In the genomic region with DNA sequence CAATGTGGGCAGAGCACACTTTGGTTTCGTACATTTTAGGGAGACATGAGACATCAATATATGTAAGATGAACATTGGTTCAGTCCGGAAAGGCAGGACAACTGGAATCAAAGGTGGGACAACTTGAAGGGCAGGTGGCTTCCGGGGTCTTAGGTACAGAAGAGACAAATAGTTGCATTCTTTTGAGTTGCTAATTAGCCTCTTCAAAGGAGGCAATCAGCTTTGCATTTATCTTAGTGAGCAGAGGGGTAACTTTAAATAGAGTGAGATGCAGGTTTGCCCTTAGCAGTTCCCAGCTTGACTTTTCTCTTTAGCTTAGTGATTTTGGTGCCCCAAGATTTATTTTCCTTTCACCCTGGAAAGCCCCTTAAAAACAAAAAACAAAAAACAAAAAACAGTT, we compare ENCODE assay signal across 27 cellular contexts. TPM values are rescaled to one million over a fixed set of nuclear protein-coding genes. Genes with fewer than 3 reads are reported as not detected.
DNase-seq lines count a peak whose midpoint lies in the region; ATAC-seq and TF ChIP-seq lines count a peak whose summit lies in the region.
"Had no signal": no experiment of that assay in that cellular context is flagged by ENCODE, and none has a peak within 500 bp of the region (broad histone marks: within the 10 kb centered on the region; RNA-seq: fewer than 3 reads in every experiment).

No MANE protein-coding gene starts in this region.

- peak overlapping the region; percentile 48 for H3K27ac Mint-ChIP-seq in activated T-cell treated with anti-CD3 and anti-CD28 coated beads, Interleukin-2, amount 50 U/mL, for 24 hours
- H3K27ac Mint-ChIP-seq in Caco-2 (ENCODE audit: unreplicated experiment) = peak overlapping the region; percentile 10
- H3K27ac Mint-ChIP-seq in WTC11 = peak overlapping the region; percentile 46
- peak overlapping the region; percentile 35 to 91 (median 83) for H3K27ac Mint-ChIP-seq in naive thymus-derived CD4-positive, alpha-beta T cell
- H3K27ac Mint-ChIP-seq: endodermal cell had no signal

- no peak overlapping the region for H3K4me3 ChIP-seq in Caco-2 (ENCODE audit: low read depth, low read length)
- H3K4me3 ChIP-seq in naive thymus-derived CD4-positive, alpha-beta T cell (ENCODE audit: low read length) = no peak overlapping the region
- H3K4me3 ChIP-seq in effector memory CD4-positive, alpha-beta T cell (ENCODE audit: insufficient read depth, low read depth, low read length, poor library complexity, severe bottlenecking) = no peak overlapping the region
- H3K4me3 ChIP-seq: A549, adrenal gland, prostate gland, right lobe of liver, tibial artery, vagina had no signal

- peaks cover 43% of the 10 kb centered on the region for H3K4me1 Mint-ChIP-seq in activated T-cell treated with anti-CD3 and anti-CD28 coated beads, Interleukin-2, amount 50 U/mL, for 24 hours (ENCODE audit: low read depth)
- H3K4me1 Mint-ChIP-seq in Caco-2 (ENCODE audit: low read depth, unreplicated experiment) = peaks cover 19% of the 10 kb centered on the region
- peaks cover 31% of the 10 kb centered on the region for H3K4me1 Mint-ChIP-seq in WTC11
- H3K4me1 Mint-ChIP-seq in naive thymus-derived CD4-positive, alpha-beta T cell = peaks cover 8 to 57% (median 44%) of the 10 kb centered on the region in 7 donors

- H3K9me3 ChIP-seq in Caco-2 = no peaks in the 10 kb centered on the region
- H3K9me3 ChIP-seq in naive thymus-derived CD4-positive, alpha-beta T cell (ENCODE audit: control insufficient read depth in 2 of 3, low read length in 3 of 3) = no peaks in the 10 kb centered on the region
- no peaks in the 10 kb centered on the region for H3K9me3 ChIP-seq in effector memory CD4-positive, alpha-beta T cell (ENCODE audit: control insufficient read depth, low read length)
- H3K9me3 ChIP-seq: A549, adrenal gland, prostate gland, right lobe of liver, tibial artery, vagina had no signal

- no peaks in the 10 kb centered on the region for H3K36me3 ChIP-seq in Caco-2 (ENCODE audit: control insufficient read depth, insufficient read depth, low read length)
- H3K36me3 ChIP-seq in naive thymus-derived CD4-positive, alpha-beta T cell (ENCODE audit: control insufficient read depth in 2 of 3, insufficient read depth in 3 of 3, low read length in 3 of 3) = no peaks in the 10 kb centered on the region
- H3K36me3 ChIP-seq in effector memory CD4-positive, alpha-beta T cell (ENCODE audit: control insufficient read depth, insufficient read depth, low read length) = no peaks in the 10 kb centered on the region
- H3K36me3 ChIP-seq: adrenal gland, prostate gland, right lobe of liver, tibial artery, vagina had no signal

- H3K4me1 ChIP-seq in Caco-2 = peaks cover 10% of the 10 kb centered on the region
- peaks cover 19 to 35% of the 10 kb centered on the region in 2 donors for H3K4me1 ChIP-seq in naive thymus-derived CD4-positive, alpha-beta T cell (ENCODE audit: control insufficient read depth in 2 of 2, insufficient read depth in 2 of 2, low read length in 2 of 2)
- H3K4me1 ChIP-seq in effector memory CD4-positive, alpha-beta T cell (ENCODE audit: control insufficient read depth, insufficient read depth, low read length, poor library complexity, severe bottlenecking) = peaks cover 18% of the 10 kb centered on the region
- H3K4me1 ChIP-seq: prostate gland had no signal

- H3K9me3 Mint-ChIP-seq in activated T-cell treated with anti-CD3 and anti-CD28 coated beads, Interleukin-2, amount 50 U/mL, for 24 hours = no peaks in the 10 kb centered on the region
- H3K9me3 Mint-ChIP-seq in Caco-2 (ENCODE audit: unreplicated experiment) = no peaks in the 10 kb centered on the region
- H3K9me3 Mint-ChIP-seq in WTC11 = no peaks in the 10 kb centered on the region
- no peaks in the 10 kb centered on the region for H3K9me3 Mint-ChIP-seq in naive thymus-derived CD4-positive, alpha-beta T cell

- H3K27ac ChIP-seq in naive thymus-derived CD4-positive, alpha-beta T cell (ENCODE audit: low read depth, low read length) = no peak overlapping the region
- no peak overlapping the region for H3K27ac ChIP-seq in effector memory CD4-positive, alpha-beta T cell (ENCODE audit: insufficient read depth, low read length, poor library complexity, severe bottlenecking)
- H3K27ac ChIP-seq: A549, adrenal gland, prostate gland, right lobe of liver, RWPE1, tibial artery, vagina had no signal

- no TSS peak for BruUV-seq in Caco-2 (replicated peaks; lab: Mats Ljungman, UMichigan)

- H3K4me3 Mint-ChIP-seq in activated T-cell treated with anti-CD3 and anti-CD28 coated beads, Interleukin-2, amount 50 U/mL, for 24 hours = no peak overlapping the region
- H3K4me3 Mint-ChIP-seq in Caco-2 (ENCODE audit: unreplicated experiment) = no peak overlapping the region
- H3K4me3 Mint-ChIP-seq in WTC11 = 0 out of 2 replicates have a peak overlapping the region, but pooled peaks have one; percentile 15
- H3K4me3 Mint-ChIP-seq in naive thymus-derived CD4-positive, alpha-beta T cell = peak overlapping the region in 3 of 10 donors; percentile 8 to 42 (median 20)
- H3K4me3 Mint-ChIP-seq: endodermal cell had no signal

- no peaks in the 10 kb centered on the region for H3K27me3 Mint-ChIP-seq in activated T-cell treated with anti-CD3 and anti-CD28 coated beads, Interleukin-2, amount 50 U/mL, for 24 hours
- H3K27me3 Mint-ChIP-seq in Caco-2 (ENCODE audit: insufficient read depth, unreplicated experiment) (no peaks in the 10 kb centered on the region), WTC11 (ENCODE audit: low read depth) (no peaks in the 10 kb centered on the region)
- H3K27me3 Mint-ChIP-seq in naive thymus-derived CD4-positive, alpha-beta T cell = no peaks in the 10 kb centered on the region

- H3K36me3 Mint-ChIP-seq in activated T-cell treated with anti-CD3 and anti-CD28 coated beads, Interleukin-2, amount 50 U/mL, for 24 hours (ENCODE audit: low read depth) = peaks cover 12% of the 10 kb centered on the region
- H3K36me3 Mint-ChIP-seq in Caco-2 (ENCODE audit: insufficient read depth, unreplicated experiment) (peaks cover 13% of the 10 kb centered on the region), WTC11 (no peaks in the 10 kb centered on the region)
- peaks cover 0 to 13% (median 0%) of the 10 kb centered on the region in 5 donors for H3K36me3 Mint-ChIP-seq in naive thymus-derived CD4-positive, alpha-beta T cell

- no peak for ATAC-seq in WTC11
- no peak for ATAC-seq in naive thymus-derived CD4-positive, alpha-beta T cell
- ATAC-seq in HG02885 (IDR thresholded peaks at IDR 0.05; ENCODE audit: poor library complexity, unreplicated experiment) = no peak
- ATAC-seq: A549; activated CD4-positive, CD25-positive, alpha-beta regulatory T cell treated with anti-CD3 and anti-CD28 coated beads, Interleukin-2, amount 50 U/mL, for 24 hours; esophagus mucosa; left ventricle myocardium superior; right lobe of liver had no signal

- CTCF ChIA-PET in Caco-2 (lab: Charles Lee) = no interaction called here
- CTCF ChIA-PET in WTC11 (lab: Charles Lee) = interaction anchor here (0.6 to 1.5 kb wide), 6 partner anchors 49 to 165 kb away, joined by 3 to 5 read pairs (median 3); partner anchors contain the start of gene HNRNPF
- CTCF ChIA-PET in naive thymus-derived CD4-positive, alpha-beta T cell (lab: Charles Lee) = interaction anchor here (0.9 kb wide), 1 partner anchor 17 kb away, joined by 3 read pairs; no protein-coding TSS in a partner anchor

- intact Hi-C loops in Caco-2 (cut with micrococcal nuclease; ENCODE audit: unreplicated experiment) = no loop called here
- intact Hi-C loops in naive thymus-derived CD4-positive, alpha-beta T cell (cut with micrococcal nuclease) = no loop called here

- TF ChIP-seq CTCF in Caco-2 (IDR thresholded peaks at IDR 0.05; ENCODE audit: insufficient read depth in 1 of 2, low read depth in 1 of 2, low read length in 1 of 2, severe bottlenecking in 1 of 2, unreplicated experiment in 1 of 2) (no peak), WTC11 (IDR thresholded peaks at IDR 0.05) (no peak)

- no peak for DNase-seq in activated T-cell treated with anti-CD3 and anti-CD28 coated beads, Interleukin-2, amount 50 U/mL, for 24 hours
- DNase-seq in activated T-cell treated with anti-CD3 and anti-CD28 coated beads for 4 hours (no peak), Caco-2 (no peak), WTC11 (ENCODE audit: low spot score) (no peak), NAMALWA (ENCODE audit: low spot score) (no peak)
- no peak for DNase-seq in naive thymus-derived CD4-positive, alpha-beta T cell
- DNase-seq in effector memory CD4-positive, alpha-beta T cell = no peak
- DNase-seq: activated T-cell treated with anti-CD3 and anti-CD28 coated beads, Interleukin-2, amount 50 U/mL, for 1 hour; adrenal gland; central memory CD4-positive, alpha-beta T cell; endodermal cell; kidney; left ventricle myocardium superior; NCI-H1092; NCI-H187; nucleus accumbens; right lobe of liver; stimulated activated CD4-positive, alpha-beta T cell treated with anti-CD3 and anti-CD28 coated beads, Interleukin-12 subunit alpha, Interleukin-12 subunit beta, amount 100 ng/mL, for 4 hours; stimulated activated CD4-positive, alpha-beta T cell treated with anti-CD3 and anti-CD28 coated beads, Interleukin-4, amount 100 ng/mL, for 1 hour; tibial artery had no signal

- POLR2A ChIA-PET in Caco-2 (lab: Charles Lee) = interaction anchor here (0.6 to 1.4 kb wide), 2 partner anchors 49 to 147 kb away, joined by 3 read pairs; partner anchors contain the start of gene HNRNPF
- POLR2A ChIA-PET in WTC11 (lab: Charles Lee) = no interaction called here
- POLR2A ChIA-PET in naive thymus-derived CD4-positive, alpha-beta T cell (lab: Charles Lee) = no interaction called here

- no peaks in the 10 kb centered on the region for H3K27me3 ChIP-seq in Caco-2 (replicated peaks; ENCODE audit: control insufficient read depth, insufficient read depth, low read length)
- no peaks in the 10 kb centered on the region for H3K27me3 ChIP-seq in naive thymus-derived CD4-positive, alpha-beta T cell (ENCODE audit: control insufficient read depth in 2 of 2, insufficient read depth in 2 of 2, low read length in 2 of 2)
- H3K27me3 ChIP-seq in effector memory CD4-positive, alpha-beta T cell (replicated peaks; ENCODE audit: control insufficient read depth, insufficient read depth, low read length, poor library complexity, severe bottlenecking) = no peaks in the 10 kb centered on the region
- H3K27me3 ChIP-seq: adrenal gland, right lobe of liver, tibial artery, vagina had no signal

RNA-seq across cellular contexts. Expression of gene ZNF487, which starts 21.3 kb away (rescaled TPM):
- 5.0 and 6.5 TPM in 2 replicates for total RNA-seq in Caco-2 (2022)
- 1.2 to 2.3 TPM (median 1.4 TPM) in 3 replicates for total RNA-seq in WTC11 (2021)
- total RNA-seq in naive thymus-derived CD4-positive, alpha-beta T cell = 10 to 100 TPM in 1 of 5 experiments, 1 to 10 TPM in 4; 4.1 to 12.0 (median 5.9) TPM
- polyA plus RNA-seq in naive thymus-derived CD4-positive, alpha-beta T cell = 1 to 10 TPM; 5.9 to 6.8 TPM

RNA-seq across cellular contexts. Expression of gene HNRNPF, which starts 49.2 kb away (rescaled TPM):
- total RNA-seq in Caco-2 (2022) (405 and 423 TPM in 2 replicates), WTC11 (2021) (318 to 358 TPM (median 326 TPM) in 3 replicates)
- total RNA-seq in naive thymus-derived CD4-positive, alpha-beta T cell = 100 to 1,000 TPM in 4 of 5 experiments, 10 to 100 TPM in 1; 88.1 to 449 (median 159) TPM
- 100 to 1,000 TPM; 193 to 269 TPM for polyA plus RNA-seq in naive thymus-derived CD4-positive, alpha-beta T cell

Comparison
In these comparisons a context has a peak if more than half of its experiments do, and no peak if none do; other contexts are left out.
1. H3K27ac Mint-ChIP-seq: peak in every context shown above with its lines; median percentile 83 in naive thymus-derived CD4-positive, alpha-beta T cell; 48 in activated T-cell treated with anti-CD3 and anti-CD28 coated beads, Interleukin-2, amount 50 U/mL, for 24 hours; 46 in WTC11; 10 in Caco-2.